ENCODE assay signal across 2 cellular contexts in the genomic region with DNA sequence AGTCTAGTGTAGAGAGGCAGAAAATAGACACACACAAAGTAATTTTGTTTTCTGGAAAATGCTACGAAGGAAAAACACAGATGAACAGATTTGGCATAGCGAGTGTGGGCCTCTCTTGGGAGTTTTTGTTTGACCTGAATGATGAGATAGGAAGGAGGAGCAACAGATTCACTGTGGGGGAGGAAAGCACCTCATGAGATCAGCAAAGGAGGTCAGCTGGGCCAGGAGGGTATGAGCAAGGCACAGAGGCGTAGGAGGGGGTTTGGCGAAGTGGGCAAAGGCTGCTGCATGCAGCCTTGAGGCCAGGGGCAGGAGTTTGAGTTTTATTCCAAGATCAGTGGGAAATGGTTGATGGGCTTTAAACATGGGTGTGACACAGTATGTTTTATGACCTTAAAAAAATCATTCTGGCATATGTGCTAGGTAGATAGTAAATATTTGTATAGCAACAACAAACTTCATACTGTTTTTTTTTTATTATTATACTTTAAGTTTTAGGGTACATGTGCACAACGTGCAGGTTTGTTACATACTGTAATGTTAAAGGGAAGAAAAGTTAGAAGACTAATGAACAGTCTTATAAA.
TF ChIP-seq lines count a peak whose summit lies in the region.

No MANE protein-coding gene starts in this region.

TF ChIP-seq in GM23338, 12 proteins besides CTCF, POLR2A, EP300 and RAD21:
- no peak for TF ChIP-seq EZH2 (IDR thresholded peaks at IDR 0.05; ENCODE audit: low read depth, unreplicated experiment)
- no peak for TF ChIP-seq CREB1 (CRISPR knock-in tag; IDR thresholded peaks at IDR 0.05; ENCODE audit: low read depth)
- TF ChIP-seq, protein P1, sequence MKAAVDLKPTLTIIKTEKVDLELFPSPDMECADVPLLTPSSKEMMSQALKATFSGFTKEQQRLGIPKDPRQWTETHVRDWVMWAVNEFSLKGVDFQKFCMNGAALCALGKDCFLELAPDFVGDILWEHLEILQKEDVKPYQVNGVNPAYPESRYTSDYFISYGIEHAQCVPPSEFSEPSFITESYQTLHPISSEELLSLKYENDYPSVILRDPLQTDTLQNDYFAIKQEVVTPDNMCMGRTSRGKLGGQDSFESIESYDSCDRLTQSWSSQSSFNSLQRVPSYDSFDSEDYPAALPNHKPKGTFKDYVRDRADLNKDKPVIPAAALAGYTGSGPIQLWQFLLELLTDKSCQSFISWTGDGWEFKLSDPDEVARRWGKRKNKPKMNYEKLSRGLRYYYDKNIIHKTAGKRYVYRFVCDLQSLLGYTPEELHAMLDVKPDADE (IDR thresholded peaks at IDR 0.05) = no peak
- TF ChIP-seq, protein P2, sequence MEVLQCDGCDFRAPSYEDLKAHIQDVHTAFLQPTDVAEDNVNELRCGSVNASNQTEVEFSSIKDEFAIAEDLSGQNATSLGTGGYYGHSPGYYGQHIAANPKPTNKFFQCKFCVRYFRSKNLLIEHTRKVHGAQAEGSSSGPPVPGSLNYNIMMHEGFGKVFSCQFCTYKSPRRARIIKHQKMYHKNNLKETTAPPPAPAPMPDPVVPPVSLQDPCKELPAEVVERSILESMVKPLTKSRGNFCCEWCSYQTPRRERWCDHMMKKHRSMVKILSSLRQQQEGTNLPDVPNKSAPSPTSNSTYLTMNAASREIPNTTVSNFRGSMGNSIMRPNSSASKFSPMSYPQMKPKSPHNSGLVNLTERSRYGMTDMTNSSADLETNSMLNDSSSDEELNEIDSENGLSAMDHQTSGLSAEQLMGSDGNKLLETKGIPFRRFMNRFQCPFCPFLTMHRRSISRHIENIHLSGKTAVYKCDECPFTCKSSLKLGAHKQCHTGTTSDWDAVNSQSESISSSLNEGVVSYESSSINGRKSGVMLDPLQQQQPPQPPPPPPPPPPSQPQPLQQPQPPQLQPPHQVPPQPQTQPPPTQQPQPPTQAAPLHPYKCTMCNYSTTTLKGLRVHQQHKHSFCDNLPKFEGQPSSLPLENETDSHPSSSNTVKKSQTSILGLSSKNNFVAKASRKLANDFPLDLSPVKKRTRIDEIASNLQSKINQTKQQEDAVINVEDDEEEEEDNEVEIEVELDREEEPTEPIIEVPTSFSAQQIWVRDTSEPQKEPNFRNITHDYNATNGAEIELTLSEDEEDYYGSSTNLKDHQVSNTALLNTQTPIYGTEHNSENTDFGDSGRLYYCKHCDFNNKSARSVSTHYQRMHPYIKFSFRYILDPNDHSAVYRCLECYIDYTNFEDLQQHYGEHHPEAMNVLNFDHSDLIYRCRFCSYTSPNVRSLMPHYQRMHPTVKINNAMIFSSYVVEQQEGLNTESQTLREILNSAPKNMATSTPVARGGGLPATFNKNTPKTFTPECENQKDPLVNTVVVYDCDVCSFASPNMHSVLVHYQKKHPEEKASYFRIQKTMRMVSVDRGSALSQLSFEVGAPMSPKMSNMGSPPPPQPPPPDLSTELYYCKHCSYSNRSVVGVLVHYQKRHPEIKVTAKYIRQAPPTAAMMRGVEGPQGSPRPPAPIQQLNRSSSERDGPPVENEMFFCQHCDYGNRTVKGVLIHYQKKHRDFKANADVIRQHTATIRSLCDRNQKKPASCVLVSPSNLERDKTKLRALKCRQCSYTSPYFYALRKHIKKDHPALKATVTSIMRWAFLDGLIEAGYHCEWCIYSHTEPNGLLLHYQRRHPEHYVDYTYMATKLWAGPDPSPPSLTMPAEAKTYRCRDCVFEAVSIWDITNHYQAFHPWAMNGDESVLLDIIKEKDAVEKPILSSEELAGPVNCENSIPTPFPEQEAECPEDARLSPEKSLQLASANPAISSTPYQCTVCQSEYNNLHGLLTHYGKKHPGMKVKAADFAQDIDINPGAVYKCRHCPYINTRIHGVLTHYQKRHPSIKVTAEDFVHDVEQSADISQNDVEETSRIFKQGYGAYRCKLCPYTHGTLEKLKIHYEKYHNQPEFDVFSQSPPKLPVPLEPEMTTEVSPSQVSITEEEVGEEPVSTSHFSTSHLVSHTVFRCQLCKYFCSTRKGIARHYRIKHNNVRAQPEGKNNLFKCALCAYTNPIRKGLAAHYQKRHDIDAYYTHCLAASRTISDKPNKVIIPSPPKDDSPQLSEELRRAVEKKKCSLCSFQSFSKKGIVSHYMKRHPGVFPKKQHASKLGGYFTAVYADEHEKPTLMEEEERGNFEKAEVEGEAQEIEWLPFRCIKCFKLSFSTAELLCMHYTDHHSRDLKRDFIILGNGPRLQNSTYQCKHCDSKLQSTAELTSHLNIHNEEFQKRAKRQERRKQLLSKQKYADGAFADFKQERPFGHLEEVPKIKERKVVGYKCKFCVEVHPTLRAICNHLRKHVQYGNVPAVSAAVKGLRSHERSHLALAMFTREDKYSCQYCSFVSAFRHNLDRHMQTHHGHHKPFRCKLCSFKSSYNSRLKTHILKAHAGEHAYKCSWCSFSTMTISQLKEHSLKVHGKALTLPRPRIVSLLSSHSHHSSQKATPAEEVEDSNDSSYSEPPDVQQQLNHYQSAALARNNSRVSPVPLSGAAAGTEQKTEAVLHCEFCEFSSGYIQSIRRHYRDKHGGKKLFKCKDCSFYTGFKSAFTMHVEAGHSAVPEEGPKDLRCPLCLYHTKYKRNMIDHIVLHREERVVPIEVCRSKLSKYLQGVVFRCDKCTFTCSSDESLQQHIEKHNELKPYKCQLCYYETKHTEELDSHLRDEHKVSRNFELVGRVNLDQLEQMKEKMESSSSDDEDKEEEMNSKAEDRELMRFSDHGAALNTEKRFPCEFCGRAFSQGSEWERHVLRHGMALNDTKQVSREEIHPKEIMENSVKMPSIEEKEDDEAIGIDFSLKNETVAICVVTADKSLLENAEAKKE (CRISPR knock-in tag; IDR thresholded peaks at IDR 0.05) = no peak
- no peak for TF ChIP-seq EZH2phosphoT487 (IDR thresholded peaks at IDR 0.05; ENCODE audit: unreplicated experiment)
- no peak for TF ChIP-seq POLR2AphosphoS5 (IDR thresholded peaks at IDR 0.05; ENCODE audit: low read depth)
- no peak for TF ChIP-seq JUNB (IDR thresholded peaks at IDR 0.05; ENCODE audit: unreplicated experiment)
- no peak for TF ChIP-seq ZNF114 (CRISPR knock-in tag; IDR thresholded peaks at IDR 0.05)
- TF ChIP-seq ZNF331 (CRISPR knock-in tag; IDR thresholded peaks at IDR 0.05; ENCODE audit: low read depth) = no peak
TF ChIP-seq in GM23338: peak in this region for 0.

TF ChIP-seq in HepG2, 621 proteins besides CTCF, POLR2A, EP300 and RAD21:
- no peak for TF ChIP-seq ZNF616 (CRISPR knock-in tag; IDR thresholded peaks at IDR 0.05; ENCODE audit: low read depth)
- TF ChIP-seq ZNF234 (CRISPR knock-in tag; conservative IDR thresholded peaks at IDR 0.05) = no peak
- TF ChIP-seq ZNF274 (CRISPR knock-in tag; IDR thresholded peaks at IDR 0.05) = no peak
- TF ChIP-seq, protein P3, sequence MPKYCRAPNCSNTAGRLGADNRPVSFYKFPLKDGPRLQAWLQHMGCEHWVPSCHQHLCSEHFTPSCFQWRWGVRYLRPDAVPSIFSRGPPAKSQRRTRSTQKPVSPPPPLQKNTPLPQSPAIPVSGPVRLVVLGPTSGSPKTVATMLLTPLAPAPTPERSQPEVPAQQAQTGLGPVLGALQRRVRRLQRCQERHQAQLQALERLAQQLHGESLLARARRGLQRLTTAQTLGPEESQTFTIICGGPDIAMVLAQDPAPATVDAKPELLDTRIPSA (CRISPR knock-in tag; IDR thresholded peaks at IDR 0.05; ENCODE audit: borderline replicate concordance) = no peak
- TF ChIP-seq EEA1 (CRISPR knock-in tag; IDR thresholded peaks at IDR 0.05; ENCODE audit: borderline replicate concordance) = no peak
- no peak for TF ChIP-seq ZNF607 (CRISPR knock-in tag; IDR thresholded peaks at IDR 0.05; ENCODE audit: borderline replicate concordance)
- TF ChIP-seq YEATS4 (CRISPR knock-in tag; IDR thresholded peaks at IDR 0.05; ENCODE audit: borderline replicate concordance) = no peak
- no peak for TF ChIP-seq CC2D1A (CRISPR knock-in tag; IDR thresholded peaks at IDR 0.05)
- no peak for TF ChIP-seq NAIF1 (CRISPR knock-in tag; IDR thresholded peaks at IDR 0.05; ENCODE audit: borderline replicate concordance)
